Comparison of ENCODE assay signal across 1 cellular context in genomic region chr4:168648929-168649328, GRCh38.
TF ChIP-seq lines count a peak whose summit lies in the region.

No MANE protein-coding gene starts in this region.

TF ChIP-seq in SK-N-SH, 30 proteins besides CTCF, POLR2A, EP300 and RAD21 (continued from another document):
- no peak for TF ChIP-seq USF2 (IDR thresholded peaks at IDR 0.05; ENCODE audit: borderline replicate concordance, low read depth, low read length)
- peak; percentile 46 for TF ChIP-seq TCF12 (IDR thresholded peaks at IDR 0.05)
- TF ChIP-seq GATA2 (CRISPR knock-in tag; IDR thresholded peaks at IDR 0.05) = no peak
- no peak for TF ChIP-seq YY1 (IDR thresholded peaks at IDR 0.05; ENCODE audit: low read depth)
- TF ChIP-seq CHD2 (IDR thresholded peaks at IDR 0.05; ENCODE audit: low read length, partially characterized antibody) = no peak
- no peak for TF ChIP-seq SIN3A (IDR thresholded peaks at IDR 0.05; ENCODE audit: borderline replicate concordance, low read depth, low read length)
- no peak for TF ChIP-seq MEF2A (IDR thresholded peaks at IDR 0.05; ENCODE audit: borderline replicate concordance, low read depth)
- TF ChIP-seq ELF1 (IDR thresholded peaks at IDR 0.05) = no peak
- TF ChIP-seq GABPA (IDR thresholded peaks at IDR 0.05; ENCODE audit: low read depth) = no peak
- peak; percentile 22; the same call in 1 of the 2 replicates for TF ChIP-seq JUND (IDR thresholded peaks at IDR 0.05)
- TF ChIP-seq FOXM1 (IDR thresholded peaks at IDR 0.05; ENCODE audit: low read depth) = no peak
TF ChIP-seq in SK-N-SH: peak in this region for 3.
